ENCODE assay signal across 7 cellular contexts in genomic region chr16:11094075-11094593, GRCh38.
DNase-seq lines count a peak whose midpoint lies in the region; ATAC-seq, FAIRE-seq and TF ChIP-seq lines count a peak whose summit lies in the region.

No MANE protein-coding gene starts in this region.

- no peak overlapping the region for H3K9ac ChIP-seq in HepG2 (ENCODE audit: insufficient read depth, low read depth, low read length)

- no peaks in the 10 kb centered on the region for H4K20me1 ChIP-seq in HepG2 (ENCODE audit: insufficient read depth, low read length)

- in situ Hi-C loops in HepG2 (cut with HindIII; ENCODE audit: extremely low pct_ligation_motif_present, low pct_unique_long_range_greater_than_20kb): no loop called here

- TF ChIP-seq RAD21 in HepG2 (CRISPR knock-in tag; IDR thresholded peaks at IDR 0.05): no peak

- H3K27ac Mint-ChIP-seq in T-cell: peak overlapping the region; percentile 88 to 89
- peak overlapping the region; percentile 37 for H3K27ac Mint-ChIP-seq in dendritic cell treated with granulocyte-macrophage colony-stimulating factor and Interleukin-4, amounts not matched to agents 40 ng/mL and 50 ng/mL, for 4 days

- no peak overlapping the region for H3K4me2 ChIP-seq in HepG2 (ENCODE audit: low read depth, low read length)

- H3K27me3 ChIP-seq in HepG2 (ENCODE audit: control insufficient read depth in 1 of 2, insufficient read depth in 2 of 2, low read length in 2 of 2): no peaks in the 10 kb centered on the region

- TF ChIP-seq EP300 in HepG2 (IDR thresholded peaks at IDR 0.05; ENCODE audit: low read depth in 2 of 2, low read length in 2 of 2) (no peak), HepG2 (CRISPR knock-in tag; IDR thresholded peaks at IDR 0.05; ENCODE audit: borderline replicate concordance) (no peak)

- peak; percentile 64 for ATAC-seq in HG03066 (IDR thresholded peaks at IDR 0.05; ENCODE audit: low read depth, unreplicated experiment)
- peak; percentile 53 to 69 (median 64) for ATAC-seq in T-cell (replicated peaks in 1 of 4)
- ATAC-seq in HepG2: no peak; the same call in 2 of the 3 replicates

- WGBS in HepG2 (ENCODE audit: low lambda C conversion rate): 83% methylated on average over 4 of the region's 4 CpGs

- H2AFZ ChIP-seq in HepG2 (ENCODE audit: low read length): no peak overlapping the region

- H3K79me2 ChIP-seq in HepG2 (ENCODE audit: insufficient read depth, low read length): no peaks in the 10 kb centered on the region

- H3K4me1 Mint-ChIP-seq in T-cell: peaks cover 29 to 38% (median 33%) of the 10 kb centered on the region in 3 donors
- H3K4me1 Mint-ChIP-seq in dendritic cell treated with granulocyte-macrophage colony-stimulating factor and Interleukin-4, amounts not matched to agents 40 ng/mL and 50 ng/mL, for 4 days (ENCODE audit: low read depth): peaks cover 43% of the 10 kb centered on the region

- peaks cover 13% of the 10 kb centered on the region for H3K36me3 Mint-ChIP-seq in T-cell
- H3K36me3 Mint-ChIP-seq in dendritic cell treated with granulocyte-macrophage colony-stimulating factor and Interleukin-4, amounts not matched to agents 40 ng/mL and 50 ng/mL, for 4 days (ENCODE audit: low read depth): peaks cover 33% of the 10 kb centered on the region

- peak; percentile 40 for TF ChIP-seq POLR2A in GM19193 (IDR thresholded peaks at IDR 0.05; ENCODE audit: extremely low read depth, insufficient read depth, insufficient read length)
- no peak for TF ChIP-seq POLR2A in HepG2 (IDR thresholded peaks at IDR 0.05; ENCODE audit: insufficient read depth in 1 of 2, low read depth in 2 of 2, low read length in 2 of 2)

- no peak overlapping the region for H3K4me3 ChIP-seq in HepG2 (replicated peaks in 1 of 3; ENCODE audit: insufficient read depth in 1 of 3, low read depth in 2 of 3, low read length in 3 of 3)

- TF ChIP-seq CTCF in HepG2 (CRISPR knock-in tag; IDR thresholded peaks at IDR 0.05): no peak

- POLR2A ChIA-PET in T-cell (lab: Charles Lee): interaction anchor here in 1 of 2 donors (0.6 kb wide), 1 partner anchor 780 kb away, joined by 3 read pairs; no protein-coding TSS in a partner anchor
- POLR2A ChIA-PET in HepG2 (lab: Yijun Ruan, JAX): no interaction called here

- no peaks in the 10 kb centered on the region for H3K9me3 Mint-ChIP-seq in T-cell
- H3K9me3 Mint-ChIP-seq in dendritic cell treated with granulocyte-macrophage colony-stimulating factor and Interleukin-4, amounts not matched to agents 40 ng/mL and 50 ng/mL, for 4 days: no peaks in the 10 kb centered on the region

- CTCF ChIA-PET in T-cell (lab: Charles Lee) (interaction anchor here in 1 of 2 donors (1.2 kb wide), 1 partner anchor 29 kb away, joined by 3 read pairs; no protein-coding TSS in a partner anchor), HepG2 (lab: Yijun Ruan, JAX; ENCODE audit: low intra/inter-chr PET ratio, low total read pairs) (no interaction called here)

- intact Hi-C loops in dendritic cell treated with granulocyte-macrophage colony-stimulating factor and Interleukin-4, amounts not matched to agents 40 ng/mL and 50 ng/mL, for 4 days (cut with micrococcal nuclease): no loop called here
- intact Hi-C loops in HepG2 (cut with micrococcal nuclease; ENCODE audit: unreplicated experiment): no loop called here

- no peaks in the 10 kb centered on the region for H3K9me3 ChIP-seq in HepG2 (ENCODE audit: low read length)

- H3K4me1 ChIP-seq in HepG2 (ENCODE audit: insufficient read depth, low read length): no peaks in the 10 kb centered on the region

- peak in 1 of 34 experiments; percentile 21 for DNase-seq in T-cell
- DNase-seq in stimulated activated CD4-positive, alpha-beta T cell treated with anti-CD3 and anti-CD28 coated beads, Interleukin-2, amount 100 ng/mL, for 4 hours (ENCODE audit: low read depth): peak; percentile 64
- DNase-seq in HepG2 (ENCODE audit: low spot score): no peak
- no peak for DNase-seq in epidermal melanocyte (ENCODE audit: insufficient read length, low spot score)

- H3K27ac ChIP-seq in HepG2 (ENCODE audit: extremely low read length, insufficient read depth, low read length): no peak overlapping the region

- no peaks in the 10 kb centered on the region for H3K27me3 Mint-ChIP-seq in T-cell
- no peaks in the 10 kb centered on the region for H3K27me3 Mint-ChIP-seq in dendritic cell treated with granulocyte-macrophage colony-stimulating factor and Interleukin-4, amounts not matched to agents 40 ng/mL and 50 ng/mL, for 4 days

- H3K36me3 ChIP-seq in HepG2 (replicated peaks in 1 of 2; ENCODE audit: control insufficient read depth in 1 of 2, insufficient read depth in 2 of 2, low read length in 2 of 2): peaks cover 0 to 3% of the 10 kb centered on the region in 2 experiments; a peak in 1 of 5 replicates

- no peak for FAIRE-seq in HepG2 (lab: Jason Lieb, UNC)

- peak overlapping the region in 1 of 3 donors; percentile 60 for H3K4me3 Mint-ChIP-seq in T-cell
- no peak overlapping the region for H3K4me3 Mint-ChIP-seq in dendritic cell treated with granulocyte-macrophage colony-stimulating factor and Interleukin-4, amounts not matched to agents 40 ng/mL and 50 ng/mL, for 4 days

- no TSS peak for BruUV-seq in HepG2 (replicated peaks; lab: Mats Ljungman, UMichigan)

TF ChIP-seq in HepG2, 621 proteins besides CTCF, POLR2A, EP300 and RAD21 (continues in another document):
- TF ChIP-seq ZBTB7A (CRISPR knock-in tag; IDR thresholded peaks at IDR 0.05) (no peak), HDAC2 (CRISPR knock-in tag; IDR thresholded peaks at IDR 0.05) (no peak), RCOR2 (CRISPR knock-in tag; IDR thresholded peaks at IDR 0.05) (no peak), ATM (IDR thresholded peaks at IDR 0.05; ENCODE audit: borderline replicate concordance) (no peak), MATR3 (CRISPR knock-in tag; IDR thresholded peaks at IDR 0.05) (no peak), CEBPZ (IDR thresholded peaks at IDR 0.05; ENCODE audit: low read length) (no peak), ZNF224 (CRISPR knock-in tag; IDR thresholded peaks at IDR 0.05) (no peak), SIX1 (CRISPR knock-in tag; IDR thresholded peaks at IDR 0.05; ENCODE audit: borderline replicate concordance) (no peak), THAP11 (CRISPR knock-in tag; IDR thresholded peaks at IDR 0.05) (no peak), TOPORS (CRISPR knock-in tag; IDR thresholded peaks at IDR 0.05) (no peak), ZBTB49 (CRISPR knock-in tag; IDR thresholded peaks at IDR 0.05; ENCODE audit: borderline replicate concordance) (no peak), PBX2 (CRISPR knock-in tag; IDR thresholded peaks at IDR 0.05) (no peak), KDM2A (CRISPR knock-in tag; IDR thresholded peaks at IDR 0.05; ENCODE audit: borderline replicate concordance, low read depth) (no peak)
